In genomic region chr17:81289627-81290026, GRCh38 we compare ENCODE assay signal across 1 cellular context.
TF ChIP-seq lines count a peak whose summit lies in the region.

No MANE protein-coding gene starts in this region.

TF ChIP-seq in HepG2, 621 proteins besides CTCF, POLR2A, EP300 and RAD21:
- TF ChIP-seq KMT2A (CRISPR knock-in tag; IDR thresholded peaks at IDR 0.05) (no peak), HNRNPLL (IDR thresholded peaks at IDR 0.05; ENCODE audit: low read depth, low read length, poor library complexity, severe bottlenecking) (no peak), LRRFIP1 (CRISPR knock-in tag; conservative IDR thresholded peaks at IDR 0.05) (no peak), RBM22 (optimal IDR thresholded peaks at IDR 0.05; ENCODE audit: low read length) (no peak), ZNF292 (CRISPR knock-in tag; IDR thresholded peaks at IDR 0.05; ENCODE audit: borderline replicate concordance, low read depth) (no peak), SRSF9 (IDR thresholded peaks at IDR 0.05; ENCODE audit: borderline replicate concordance, insufficient read depth, low read depth, low read length, poor library complexity, severe bottlenecking) (no peak), ZFP82 (CRISPR knock-in tag; IDR thresholded peaks at IDR 0.05; ENCODE audit: borderline replicate concordance) (no peak), GLMP (CRISPR knock-in tag; IDR thresholded peaks at IDR 0.05; ENCODE audit: borderline replicate concordance) (no peak), ZNF720 (CRISPR knock-in tag; IDR thresholded peaks at IDR 0.05) (no peak), ZNF878 (CRISPR knock-in tag; IDR thresholded peaks at IDR 0.05) (no peak), ZKSCAN1 (IDR thresholded peaks at IDR 0.05; ENCODE audit: low read length) (no peak), ATF7-NPFF (CRISPR knock-in tag; IDR thresholded peaks at IDR 0.05; ENCODE audit: low read depth) (no peak), ZNF10 (CRISPR knock-in tag; IDR thresholded peaks at IDR 0.05; ENCODE audit: borderline replicate concordance, low read depth) (no peak), CBX5 (CRISPR knock-in tag; IDR thresholded peaks at IDR 0.05; ENCODE audit: borderline replicate concordance) (no peak), GATAD2A (CRISPR knock-in tag; IDR thresholded peaks at IDR 0.05) (no peak), ZNF580 (CRISPR knock-in tag; IDR thresholded peaks at IDR 0.05; ENCODE audit: borderline replicate concordance, low read depth) (no peak)
